8 cellular contexts compared by ENCODE assay signal in genomic region chr15:90957105-90957790, GRCh38. TPM values are rescaled to one million over a fixed set of nuclear protein-coding genes. Genes with fewer than 3 reads are reported as not detected.
DNase-seq lines count a peak whose midpoint lies in the region; ATAC-seq and TF ChIP-seq lines count a peak whose summit lies in the region.

No MANE protein-coding gene starts in this region.

- no peaks in the 10 kb centered on the region for H3K36me3 ChIP-seq in mucosa of descending colon (ENCODE audit: low read depth)

- H3K4me1 Mint-ChIP-seq in effector memory CD8-positive, alpha-beta T cell (ENCODE audit: low read depth in 2 of 2) = peaks cover 3 to 10% of the 10 kb centered on the region in 2 donors

- H3K36me3 Mint-ChIP-seq in effector memory CD8-positive, alpha-beta T cell (ENCODE audit: insufficient read depth) = peaks cover 19% of the 10 kb centered on the region

- H3K4me3 ChIP-seq in mucosa of descending colon = no peak overlapping the region

- peak overlapping the region; percentile 60 to 70 for H3K4me3 Mint-ChIP-seq in effector memory CD8-positive, alpha-beta T cell

- H3K27ac Mint-ChIP-seq in effector memory CD8-positive, alpha-beta T cell = no peak overlapping the region

- H3K9me3 Mint-ChIP-seq in effector memory CD8-positive, alpha-beta T cell = no peaks in the 10 kb centered on the region

- peak; percentile 56 for DNase-seq in AG20443 (ENCODE audit: low spot score)
- DNase-seq in NCI-H2227 treated with DMSO at 0.1 percent for 48 hours (lab: John Stamatoyannopoulos, UW) = peak; percentile 8
- DNase-seq in effector memory CD8-positive, alpha-beta T cell = no peak
- DNase-seq in mucosa of descending colon = no peak
- DNase-seq in activated CD4-positive, CD25-positive, alpha-beta regulatory T cell treated with anti-CD3 and anti-CD28 coated beads, Interleukin-2, amount 50 U/mL, for 72 hours = no peak
- no peak for DNase-seq in OCI-M1 (lab: John Stamatoyannopoulos, UW)

- TF ChIP-seq CTCF in mucosa of descending colon (IDR thresholded peaks at IDR 0.05) = no peak

- peaks cover 16% of the 10 kb centered on the region for H3K4me1 ChIP-seq in mucosa of descending colon (ENCODE audit: low read depth)

- intact Hi-C loops in mucosa of descending colon (cut with DNase I, micrococcal nuclease) = loop anchor here in 1 of 2 donors (10.0 kb wide), 1 partner anchor 308 kb away; no protein-coding TSS in a partner anchor

- ATAC-seq in effector memory CD8-positive, alpha-beta T cell (replicated peaks) = no peak
- ATAC-seq in mucosa of descending colon = peak; percentile 21
- ATAC-seq in HG03469 (IDR thresholded peaks at IDR 0.05; ENCODE audit: unreplicated experiment) = no peak
- ATAC-seq in GM18498 (IDR thresholded peaks at IDR 0.05; ENCODE audit: unreplicated experiment) = no peak

- H3K9me3 ChIP-seq in mucosa of descending colon = no peaks in the 10 kb centered on the region

- H3K27me3 Mint-ChIP-seq in effector memory CD8-positive, alpha-beta T cell = no peaks in the 10 kb centered on the region

RNA-seq across cellular contexts. Expression of gene RCCD1, which starts 2.6 kb away (rescaled TPM):
- total RNA-seq in mucosa of descending colon = 10 to 100 TPM; 18.5 to 21.5 (median 20.7) TPM

RNA-seq across cellular contexts. Expression of gene UNC45A, which starts 22.2 kb away (rescaled TPM):
- 10 to 100 TPM; 43.9 to 92.5 (median 54.8) TPM for total RNA-seq in mucosa of descending colon

RNA-seq across cellular contexts. Expression of gene HDDC3, which starts 24.9 kb away (rescaled TPM):
- total RNA-seq in mucosa of descending colon = 10 to 100 TPM; 10.7 to 23.4 (median 15.4) TPM

RNA-seq across cellular contexts. Expression of gene PRC1, which starts 37.1 kb away (rescaled TPM):
- total RNA-seq in mucosa of descending colon = 10 to 100 TPM; 10.9 to 41.0 (median 12.3) TPM

RNA-seq across cellular contexts. Expression of gene MAN2A2, which starts 54.1 kb away (rescaled TPM):
- total RNA-seq in mucosa of descending colon = 10 to 100 TPM; 50.9 to 75.8 (median 75.3) TPM

Comparison
In these comparisons a context has a peak if more than half of its experiments do, and no peak if none do; other contexts are left out.
1. DNase-seq: peak in AG20443 (single experiment) and NCI-H2227 treated with DMSO at 0.1 percent for 48 hours (single experiment); none in effector memory CD8-positive, alpha-beta T cell (0 of 3), mucosa of descending colon (0 of 3), activated CD4-positive, CD25-positive, alpha-beta regulatory T cell treated with anti-CD3 and anti-CD28 coated beads, Interleukin-2, amount 50 U/mL, for 72 hours (single experiment) and OCI-M1 (single experiment).